25 cellular contexts compared by ENCODE assay signal in the genomic region with DNA sequence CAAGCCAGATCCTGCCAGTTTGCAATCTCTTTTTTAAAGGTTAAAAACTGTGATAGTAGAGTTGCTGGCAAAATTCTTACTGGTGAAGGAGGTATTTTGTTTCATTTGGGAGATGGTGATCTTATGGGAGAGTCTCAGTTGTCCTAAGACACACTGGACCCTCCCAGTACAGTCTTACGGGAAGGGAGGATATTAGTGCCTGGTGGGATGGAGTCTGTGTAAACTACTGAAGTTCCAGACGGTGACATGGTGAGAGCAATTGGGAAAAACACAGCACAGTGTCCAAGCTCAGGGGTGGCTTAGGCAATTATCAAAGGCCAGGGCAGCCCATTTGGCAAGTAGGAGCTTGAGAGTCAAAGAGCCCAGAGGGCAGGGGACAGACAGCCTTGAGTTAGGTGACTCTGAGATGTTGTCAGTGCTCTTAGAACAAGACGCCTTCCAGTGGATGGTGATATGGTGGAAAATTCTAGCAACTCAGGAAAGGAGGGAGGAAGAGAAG.
"Had no signal": no experiment of that assay in that cellular context is flagged by ENCODE, and none has a peak within 500 bp of the region (broad histone marks: within the 10 kb centered on the region; RNA-seq: fewer than 3 reads in every experiment).

No MANE protein-coding gene starts in this region.

- H3K36me3 ChIP-seq: brain microvascular endothelial cell, cardiac muscle cell, Peyer's patch, SJCRH30 had no signal

- DNase-seq: activated CD4-positive, alpha-beta T cell treated with anti-CD3 and anti-CD28 coated beads for 36 hours; activated CD8-positive, alpha-beta memory T cell treated with anti-CD3 and anti-CD28 coated beads, Interleukin-2, amount 50 U/mL, for 4 hours; activated CD8-positive, alpha-beta T cell treated with anti-CD3 and anti-CD28 coated beads for 36 hours; activated gamma-delta T cell treated with Interleukin-2 at 50 U/mL for 16 hours; activated naive CD4-positive, alpha-beta T cell treated with anti-CD3 and anti-CD28 coated beads, Interleukin-2, amount 10 ng/mL, durations not matched to agents 7 days and 5 days; activated naive CD8-positive, alpha-beta T cell treated with anti-CD3 and anti-CD28 coated beads for 36 hours; activated T-cell treated with anti-CD3 and anti-CD28 coated beads, Interleukin-2, amount 50 U/mL, for 72 hours; brain microvascular endothelial cell; KG1; NCI-H1092; NCI-H1930; NCI-H2171; NCI-H226; NCI-H526; NCI-H774; NK-92 treated with Interleukin-12 subunit alpha and Interleukin-12 subunit beta, amount 100 ng/mL, for 24 hours; Peyer's patch; Right ventricle myocardium superior; SJCRH30; SK-N-SH; T-helper 1 cell had no signal

- H3K4me2 ChIP-seq: SK-N-SH had no signal

- ATAC-seq: activated CD4-positive, alpha-beta T cell treated with anti-CD3 and anti-CD28 coated beads for 36 hours; activated CD8-positive, alpha-beta T cell treated with anti-CD3 and anti-CD28 coated beads for 36 hours; activated T-cell treated with anti-CD3 and anti-CD28 coated beads, Interleukin-2, amount 50 U/mL, for 72 hours had no signal

- H3K27me3 Mint-ChIP-seq: activated CD8-positive, alpha-beta T cell treated with anti-CD3 and anti-CD28 coated beads for 36 hours; activated naive CD4-positive, alpha-beta T cell treated with anti-CD3 and anti-CD28 coated beads, Interleukin-2, amount 10 ng/mL, durations not matched to agents 7 days and 5 days; activated naive CD8-positive, alpha-beta T cell treated with anti-CD3 and anti-CD28 coated beads for 36 hours had no signal

- H3K27ac Mint-ChIP-seq: activated CD4-positive, alpha-beta T cell treated with anti-CD3 and anti-CD28 coated beads for 36 hours; activated CD8-positive, alpha-beta T cell treated with anti-CD3 and anti-CD28 coated beads for 36 hours; activated naive CD4-positive, alpha-beta T cell treated with anti-CD3 and anti-CD28 coated beads, Interleukin-2, amount 10 ng/mL, durations not matched to agents 7 days and 5 days; activated naive CD8-positive, alpha-beta T cell treated with anti-CD3 and anti-CD28 coated beads for 36 hours; activated T-cell treated with anti-CD3 and anti-CD28 coated beads, Interleukin-2, amount 50 U/mL, for 72 hours; activated T-helper 2 cell treated with anti-CD3 and anti-CD28 coated beads, Interferon-gamma antibody, Interleukin-2, Interleukin-4, amounts not matched to agents 10 μg/mL and 5 μg/mL and 100 μg/mL, durations not matched to agents 14 hours and 24 hours and 36 hours had no signal

- H3K9ac ChIP-seq: SK-N-SH had no signal

- H3K4me3 Mint-ChIP-seq: activated CD4-positive, alpha-beta T cell treated with anti-CD3 and anti-CD28 coated beads for 36 hours; activated CD8-positive, alpha-beta T cell treated with anti-CD3 and anti-CD28 coated beads for 36 hours; activated naive CD4-positive, alpha-beta T cell treated with anti-CD3 and anti-CD28 coated beads, Interleukin-2, amount 10 ng/mL, durations not matched to agents 7 days and 5 days; activated naive CD8-positive, alpha-beta T cell treated with anti-CD3 and anti-CD28 coated beads for 36 hours; activated T-cell treated with anti-CD3 and anti-CD28 coated beads, Interleukin-2, amount 50 U/mL, for 72 hours had no signal

- H3K4me1 Mint-ChIP-seq: activated CD4-positive, alpha-beta T cell treated with anti-CD3 and anti-CD28 coated beads for 36 hours; activated naive CD4-positive, alpha-beta T cell treated with anti-CD3 and anti-CD28 coated beads, Interleukin-2, amount 10 ng/mL, durations not matched to agents 7 days and 5 days; activated naive CD8-positive, alpha-beta T cell treated with anti-CD3 and anti-CD28 coated beads for 36 hours had no signal

- H3K36me3 Mint-ChIP-seq: activated naive CD4-positive, alpha-beta T cell treated with anti-CD3 and anti-CD28 coated beads, Interleukin-2, amount 10 ng/mL, durations not matched to agents 7 days and 5 days; activated naive CD8-positive, alpha-beta T cell treated with anti-CD3 and anti-CD28 coated beads for 36 hours had no signal

- H3K4me3 ChIP-seq: cardiac muscle cell, Peyer's patch, SJCRH30 had no signal

- H3K27me3 ChIP-seq: brain microvascular endothelial cell, cardiac muscle cell, Peyer's patch, SJCRH30 had no signal

- H3K9me3 Mint-ChIP-seq: activated naive CD4-positive, alpha-beta T cell treated with anti-CD3 and anti-CD28 coated beads, Interleukin-2, amount 10 ng/mL, durations not matched to agents 7 days and 5 days; activated naive CD8-positive, alpha-beta T cell treated with anti-CD3 and anti-CD28 coated beads for 36 hours; activated T-helper 2 cell treated with anti-CD3 and anti-CD28 coated beads, Interferon-gamma antibody, Interleukin-2, Interleukin-4, amounts not matched to agents 10 μg/mL and 5 μg/mL and 100 μg/mL, durations not matched to agents 14 hours and 24 hours and 36 hours had no signal

- H3K27ac ChIP-seq: brain microvascular endothelial cell, cardiac muscle cell, RWPE1, SJCRH30, VCaP had no signal

- H3K4me1 ChIP-seq: SJCRH30 had no signal

- H3K9me3 ChIP-seq: Peyer's patch, SJCRH30, SK-N-SH had no signal
